Comparison of ENCODE assay signal across 1 cellular context in the genomic region with DNA sequence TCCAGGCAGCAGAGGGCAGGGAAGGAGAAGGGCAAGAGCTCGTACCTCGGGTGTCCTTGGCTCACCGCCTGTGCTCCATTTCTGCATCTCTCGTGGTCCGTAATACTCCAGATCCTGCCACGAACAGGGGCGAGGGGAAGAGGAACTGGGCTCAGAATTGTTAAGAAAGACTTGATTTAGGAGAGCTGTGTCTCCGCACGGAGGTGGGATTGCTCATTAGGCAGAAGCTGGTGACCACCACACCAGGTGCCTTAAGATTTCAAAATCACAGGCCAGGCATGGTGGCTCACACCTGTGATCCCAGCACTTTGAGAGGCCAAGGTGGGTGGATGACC.
TF ChIP-seq lines count a peak whose summit lies in the region.

No MANE protein-coding gene starts in this region.

TF ChIP-seq in H1, 55 proteins besides CTCF, POLR2A, EP300 and RAD21 (continued from another document):
- TF ChIP-seq SP4 (IDR thresholded peaks at IDR 0.05; ENCODE audit: low read length) = no peak
- TF ChIP-seq SP1 (IDR thresholded peaks at IDR 0.05; ENCODE audit: low read depth, low read length) = no peak
- no peak for TF ChIP-seq KDM4A (IDR thresholded peaks at IDR 0.05; ENCODE audit: low read depth, low read length, severe bottlenecking)
- TF ChIP-seq EZH2 (IDR thresholded peaks at IDR 0.05; ENCODE audit: low read depth, low read length, severe bottlenecking) = no peak
- TF ChIP-seq RFX5 (IDR thresholded peaks at IDR 0.05; ENCODE audit: borderline replicate concordance, low read depth, low read length) = no peak
- TF ChIP-seq RBBP5 (IDR thresholded peaks at IDR 0.05; ENCODE audit: borderline replicate concordance, low read depth, low read length) = no peak
- TF ChIP-seq CHD1 (IDR thresholded peaks at IDR 0.05; ENCODE audit: low read depth, low read length) = no peak
- TF ChIP-seq, protein P1, sequence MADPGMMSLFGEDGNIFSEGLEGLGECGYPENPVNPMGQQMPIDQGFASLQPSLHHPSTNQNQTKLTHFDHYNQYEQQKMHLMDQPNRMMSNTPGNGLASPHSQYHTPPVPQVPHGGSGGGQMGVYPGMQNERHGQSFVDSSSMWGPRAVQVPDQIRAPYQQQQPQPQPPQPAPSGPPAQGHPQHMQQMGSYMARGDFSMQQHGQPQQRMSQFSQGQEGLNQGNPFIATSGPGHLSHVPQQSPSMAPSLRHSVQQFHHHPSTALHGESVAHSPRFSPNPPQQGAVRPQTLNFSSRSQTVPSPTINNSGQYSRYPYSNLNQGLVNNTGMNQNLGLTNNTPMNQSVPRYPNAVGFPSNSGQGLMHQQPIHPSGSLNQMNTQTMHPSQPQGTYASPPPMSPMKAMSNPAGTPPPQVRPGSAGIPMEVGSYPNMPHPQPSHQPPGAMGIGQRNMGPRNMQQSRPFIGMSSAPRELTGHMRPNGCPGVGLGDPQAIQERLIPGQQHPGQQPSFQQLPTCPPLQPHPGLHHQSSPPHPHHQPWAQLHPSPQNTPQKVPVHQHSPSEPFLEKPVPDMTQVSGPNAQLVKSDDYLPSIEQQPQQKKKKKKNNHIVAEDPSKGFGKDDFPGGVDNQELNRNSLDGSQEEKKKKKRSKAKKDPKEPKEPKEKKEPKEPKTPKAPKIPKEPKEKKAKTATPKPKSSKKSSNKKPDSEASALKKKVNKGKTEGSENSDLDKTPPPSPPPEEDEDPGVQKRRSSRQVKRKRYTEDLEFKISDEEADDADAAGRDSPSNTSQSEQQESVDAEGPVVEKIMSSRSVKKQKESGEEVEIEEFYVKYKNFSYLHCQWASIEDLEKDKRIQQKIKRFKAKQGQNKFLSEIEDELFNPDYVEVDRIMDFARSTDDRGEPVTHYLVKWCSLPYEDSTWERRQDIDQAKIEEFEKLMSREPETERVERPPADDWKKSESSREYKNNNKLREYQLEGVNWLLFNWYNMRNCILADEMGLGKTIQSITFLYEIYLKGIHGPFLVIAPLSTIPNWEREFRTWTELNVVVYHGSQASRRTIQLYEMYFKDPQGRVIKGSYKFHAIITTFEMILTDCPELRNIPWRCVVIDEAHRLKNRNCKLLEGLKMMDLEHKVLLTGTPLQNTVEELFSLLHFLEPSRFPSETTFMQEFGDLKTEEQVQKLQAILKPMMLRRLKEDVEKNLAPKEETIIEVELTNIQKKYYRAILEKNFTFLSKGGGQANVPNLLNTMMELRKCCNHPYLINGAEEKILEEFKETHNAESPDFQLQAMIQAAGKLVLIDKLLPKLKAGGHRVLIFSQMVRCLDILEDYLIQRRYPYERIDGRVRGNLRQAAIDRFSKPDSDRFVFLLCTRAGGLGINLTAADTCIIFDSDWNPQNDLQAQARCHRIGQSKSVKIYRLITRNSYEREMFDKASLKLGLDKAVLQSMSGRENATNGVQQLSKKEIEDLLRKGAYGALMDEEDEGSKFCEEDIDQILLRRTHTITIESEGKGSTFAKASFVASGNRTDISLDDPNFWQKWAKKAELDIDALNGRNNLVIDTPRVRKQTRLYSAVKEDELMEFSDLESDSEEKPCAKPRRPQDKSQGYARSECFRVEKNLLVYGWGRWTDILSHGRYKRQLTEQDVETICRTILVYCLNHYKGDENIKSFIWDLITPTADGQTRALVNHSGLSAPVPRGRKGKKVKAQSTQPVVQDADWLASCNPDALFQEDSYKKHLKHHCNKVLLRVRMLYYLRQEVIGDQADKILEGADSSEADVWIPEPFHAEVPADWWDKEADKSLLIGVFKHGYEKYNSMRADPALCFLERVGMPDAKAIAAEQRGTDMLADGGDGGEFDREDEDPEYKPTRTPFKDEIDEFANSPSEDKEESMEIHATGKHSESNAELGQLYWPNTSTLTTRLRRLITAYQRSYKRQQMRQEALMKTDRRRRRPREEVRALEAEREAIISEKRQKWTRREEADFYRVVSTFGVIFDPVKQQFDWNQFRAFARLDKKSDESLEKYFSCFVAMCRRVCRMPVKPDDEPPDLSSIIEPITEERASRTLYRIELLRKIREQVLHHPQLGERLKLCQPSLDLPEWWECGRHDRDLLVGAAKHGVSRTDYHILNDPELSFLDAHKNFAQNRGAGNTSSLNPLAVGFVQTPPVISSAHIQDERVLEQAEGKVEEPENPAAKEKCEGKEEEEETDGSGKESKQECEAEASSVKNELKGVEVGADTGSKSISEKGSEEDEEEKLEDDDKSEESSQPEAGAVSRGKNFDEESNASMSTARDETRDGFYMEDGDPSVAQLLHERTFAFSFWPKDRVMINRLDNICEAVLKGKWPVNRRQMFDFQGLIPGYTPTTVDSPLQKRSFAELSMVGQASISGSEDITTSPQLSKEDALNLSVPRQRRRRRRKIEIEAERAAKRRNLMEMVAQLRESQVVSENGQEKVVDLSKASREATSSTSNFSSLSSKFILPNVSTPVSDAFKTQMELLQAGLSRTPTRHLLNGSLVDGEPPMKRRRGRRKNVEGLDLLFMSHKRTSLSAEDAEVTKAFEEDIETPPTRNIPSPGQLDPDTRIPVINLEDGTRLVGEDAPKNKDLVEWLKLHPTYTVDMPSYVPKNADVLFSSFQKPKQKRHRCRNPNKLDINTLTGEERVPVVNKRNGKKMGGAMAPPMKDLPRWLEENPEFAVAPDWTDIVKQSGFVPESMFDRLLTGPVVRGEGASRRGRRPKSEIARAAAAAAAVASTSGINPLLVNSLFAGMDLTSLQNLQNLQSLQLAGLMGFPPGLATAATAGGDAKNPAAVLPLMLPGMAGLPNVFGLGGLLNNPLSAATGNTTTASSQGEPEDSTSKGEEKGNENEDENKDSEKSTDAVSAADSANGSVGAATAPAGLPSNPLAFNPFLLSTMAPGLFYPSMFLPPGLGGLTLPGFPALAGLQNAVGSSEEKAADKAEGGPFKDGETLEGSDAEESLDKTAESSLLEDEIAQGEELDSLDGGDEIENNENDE (IDR thresholded peaks at IDR 0.05; ENCODE audit: insufficient replicate concordance, low read length) = no peak
- TF ChIP-seq SUZ12 (IDR thresholded peaks at IDR 0.05; ENCODE audit: low read length) = no peak
- no peak for TF ChIP-seq ZNF274 (IDR thresholded peaks at IDR 0.05; ENCODE audit: borderline replicate concordance, extremely low read depth, low read length)
- TF ChIP-seq FOSL1 (IDR thresholded peaks at IDR 0.05; ENCODE audit: insufficient read depth, low read depth, low read length) = no peak
- TF ChIP-seq TAF7 (optimal IDR thresholded peaks at IDR 0.05; ENCODE audit: borderline replicate concordance, low read depth, low read length) = no peak
- no peak for TF ChIP-seq MAFK (IDR thresholded peaks at IDR 0.05; ENCODE audit: low read depth, low read length)
- no peak for TF ChIP-seq SIRT6 (IDR thresholded peaks at IDR 0.05; ENCODE audit: low read length)
- TF ChIP-seq, protein P2, sequence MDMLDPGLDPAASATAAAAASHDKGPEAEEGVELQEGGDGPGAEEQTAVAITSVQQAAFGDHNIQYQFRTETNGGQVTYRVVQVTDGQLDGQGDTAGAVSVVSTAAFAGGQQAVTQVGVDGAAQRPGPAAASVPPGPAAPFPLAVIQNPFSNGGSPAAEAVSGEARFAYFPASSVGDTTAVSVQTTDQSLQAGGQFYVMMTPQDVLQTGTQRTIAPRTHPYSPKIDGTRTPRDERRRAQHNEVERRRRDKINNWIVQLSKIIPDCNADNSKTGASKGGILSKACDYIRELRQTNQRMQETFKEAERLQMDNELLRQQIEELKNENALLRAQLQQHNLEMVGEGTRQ (IDR thresholded peaks at IDR 0.05; ENCODE audit: low read length) = no peak
- TF ChIP-seq SAP30 (IDR thresholded peaks at IDR 0.05; ENCODE audit: insufficient read depth, insufficient replicate concordance, low read length) = no peak
- TF ChIP-seq GABPA (IDR thresholded peaks at IDR 0.05; ENCODE audit: borderline replicate concordance, insufficient read depth, low read length) = no peak
- no peak for TF ChIP-seq JUN (IDR thresholded peaks at IDR 0.05; ENCODE audit: low read depth, low read length)
